ENCODE assay signal across 8 cellular contexts in the genomic region with DNA sequence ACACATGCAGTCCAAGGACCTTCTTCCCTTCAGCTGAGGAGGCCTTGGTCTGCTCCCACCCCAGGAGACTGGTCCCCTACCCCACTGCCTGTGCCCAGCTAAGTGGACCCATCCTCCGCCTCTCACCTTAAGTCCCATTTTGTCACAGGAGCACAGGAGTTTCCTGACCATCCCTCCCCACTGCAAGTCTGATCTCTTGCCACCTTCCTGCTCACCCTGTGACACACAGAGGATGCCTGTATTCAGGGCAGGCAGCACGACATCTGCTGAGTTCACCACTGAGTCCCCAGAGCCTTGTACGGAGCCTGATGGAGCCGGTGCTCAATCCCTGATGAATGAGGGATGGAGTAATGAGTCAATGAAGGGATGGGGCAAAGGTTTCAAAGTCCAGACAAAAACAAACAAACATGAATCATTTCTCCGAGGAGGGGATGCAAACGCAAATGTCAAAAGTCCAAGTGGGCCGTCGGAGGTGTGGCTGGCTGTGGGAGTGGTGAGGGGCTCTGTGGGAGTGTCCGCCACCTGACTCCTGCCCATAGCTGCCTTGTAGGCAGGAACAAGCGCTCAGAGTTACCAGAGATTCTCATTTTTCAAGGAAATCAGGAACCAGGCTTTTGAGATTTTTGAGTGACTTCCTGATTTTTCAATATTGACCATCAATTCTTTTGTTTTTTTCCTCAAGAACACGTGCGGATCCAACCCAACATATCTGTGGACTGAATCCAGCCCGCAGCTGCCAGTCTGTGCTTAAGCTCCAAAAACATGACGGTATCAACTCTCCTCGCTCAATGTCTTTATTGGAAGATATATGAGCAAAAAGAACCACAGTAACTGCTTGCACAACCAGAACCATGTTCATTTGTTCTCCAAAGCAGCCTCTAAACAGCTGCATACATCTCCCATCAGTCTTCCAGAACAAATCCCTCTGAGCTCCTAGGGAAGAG. TPM values are rescaled to one million over a fixed set of nuclear protein-coding genes. Genes with fewer than 3 reads are reported as not detected.
DNase-seq lines count a peak whose midpoint lies in the region; ATAC-seq and TF ChIP-seq lines count a peak whose summit lies in the region.

No MANE protein-coding gene starts in this region.

- H3K27me3 ChIP-seq in trophoblast cell (ENCODE audit: insufficient read depth, low read length) = no peaks in the 10 kb centered on the region

- no peaks in the 10 kb centered on the region for H4K20me1 ChIP-seq in OCI-LY7 (ENCODE audit: insufficient read depth, low read length)

- peak overlapping the region; percentile 22 for H2AK5ac ChIP-seq in trophoblast cell (ENCODE audit: low read length)

- no peak overlapping the region for H3K18ac ChIP-seq in trophoblast cell (ENCODE audit: low read length)

- no peak for ATAC-seq in effector memory CD8-positive, alpha-beta T cell (replicated peaks)

- H3K14ac ChIP-seq in trophoblast cell (ENCODE audit: low read length) = peak overlapping the region; percentile 32

- H3K4ac ChIP-seq in trophoblast cell (ENCODE audit: low read depth, low read length) = peak overlapping the region; percentile 93

- H3K36me3 Mint-ChIP-seq in effector memory CD8-positive, alpha-beta T cell (ENCODE audit: insufficient read depth) = peaks cover 51% of the 10 kb centered on the region

- H2BK120ac ChIP-seq in trophoblast cell (ENCODE audit: insufficient read depth, low read length, poor library complexity) = no peak overlapping the region

- no TSS peak for BruUV-seq in OCI-LY7 (replicated peaks; lab: Mats Ljungman, UMichigan)

- POLR2A ChIA-PET in OCI-LY7 (lab: Charles Lee) = interaction anchor here (0.7 to 4.9 kb wide), 6 partner anchors 10 to 83 kb away, joined by 3 to 84 read pairs (median 4); no protein-coding TSS in a partner anchor

- peaks cover 52% of the 10 kb centered on the region; the same call in 1 of the 2 replicates for H3K36me3 ChIP-seq in OCI-LY7 (ENCODE audit: insufficient read depth, low read length)
- H3K36me3 ChIP-seq in trophoblast cell (ENCODE audit: control insufficient read depth in 1 of 2, insufficient read depth in 2 of 2, low read length in 2 of 2) = peaks cover 0 to 2% of the 10 kb centered on the region in 2 experiments

- H3K27me3 Mint-ChIP-seq in effector memory CD8-positive, alpha-beta T cell = no peaks in the 10 kb centered on the region

- no peak overlapping the region for H2BK12ac ChIP-seq in trophoblast cell (ENCODE audit: low read length)

- H3K27ac ChIP-seq in OCI-LY7 (ENCODE audit: low read depth, low read length, poor library complexity, severe bottlenecking) = peak overlapping the region; percentile 100
- no peak overlapping the region for H3K27ac ChIP-seq in trophoblast cell (ENCODE audit: low read depth, low read length)

- H3K9me3 ChIP-seq in OCI-LY7 (ENCODE audit: low read length) (no peaks in the 10 kb centered on the region), trophoblast cell (ENCODE audit: insufficient read depth, low read depth, low read length) (peaks cover 2% of the 10 kb centered on the region)

- H3K4me3 ChIP-seq in GM12864 (ENCODE audit: low read depth, low read length) = peak overlapping the region; percentile 53
- peak overlapping the region; percentile 81 for H3K4me3 ChIP-seq in OCI-LY7 (ENCODE audit: low read depth, low read length, poor library complexity, severe bottlenecking)
- H3K4me3 ChIP-seq in trophoblast cell (ENCODE audit: low read depth, low read length) = no peak overlapping the region

- WGBS in trophoblast cell (ENCODE audit: extremely low coverage, insufficient coverage, insufficient read length) = no CpG with 5 or more reads among the region's 15 CpGs

- peaks cover 66 to 76% of the 10 kb centered on the region in 2 donors for H3K4me1 Mint-ChIP-seq in effector memory CD8-positive, alpha-beta T cell (ENCODE audit: low read depth in 2 of 2)

- peak overlapping the region; percentile 97 for H3K4me2 ChIP-seq in OCI-LY7 (ENCODE audit: low read length)
- H3K4me2 ChIP-seq in trophoblast cell (ENCODE audit: low read length) = no peak overlapping the region

- intact Hi-C loops in OCI-LY7 (cut with micrococcal nuclease; ENCODE audit: unreplicated experiment) = loop anchor here (5.0 kb wide), 1 partner anchor 458 kb away; a partner anchor contains a TSS

- H3K4me1 ChIP-seq in OCI-LY7 (ENCODE audit: insufficient read depth, low read length, poor library complexity, severe bottlenecking) (peaks cover 75% of the 10 kb centered on the region), trophoblast cell (ENCODE audit: control insufficient read depth in 1 of 2, insufficient read depth in 2 of 2, low read length in 2 of 2) (peaks cover 38 to 47% of the 10 kb centered on the region in 2 experiments)

- no peaks in the 10 kb centered on the region for H3K9me2 ChIP-seq in OCI-LY7 (ENCODE audit: insufficient read depth, low read length)

- H4K8ac ChIP-seq in trophoblast cell (ENCODE audit: low read depth, low read length) = peak overlapping the region; percentile 6

- no peak overlapping the region for H3K23ac ChIP-seq in trophoblast cell (ENCODE audit: low read length)

- H3K79me1 ChIP-seq in trophoblast cell (ENCODE audit: low read length) = peaks cover 24% of the 10 kb centered on the region

- CTCF ChIA-PET in OCI-LY7 (lab: Charles Lee; ENCODE audit: unreplicated experiment) = interaction anchor here (2.0 kb wide), 1 partner anchor 11 kb away, joined by 6 read pairs; no protein-coding TSS in a partner anchor

- in situ Hi-C loops in GM13977 (cut with MboI; ENCODE audit: low pct_unique_long_range_greater_than_20kb, low sequenced_read_pairs, unreplicated experiment) = loop anchor here (10.0 kb wide), 1 partner anchor 81 kb away; no protein-coding TSS in a partner anchor

- H4K12ac ChIP-seq in trophoblast cell (ENCODE audit: low read depth, low read length) = no peak overlapping the region

- peak overlapping the region; percentile 93 to 97 for H3K27ac Mint-ChIP-seq in effector memory CD8-positive, alpha-beta T cell

- H2BK5ac ChIP-seq in trophoblast cell (ENCODE audit: low read depth, low read length, poor library complexity) = no peak overlapping the region

- H2AFZ ChIP-seq in OCI-LY7 (ENCODE audit: low read length) (no peak overlapping the region), trophoblast cell (ENCODE audit: insufficient read depth, low read length, poor library complexity) (no peak overlapping the region)

- H3K9ac ChIP-seq in trophoblast cell (ENCODE audit: low read length) = no peak overlapping the region

- no peaks in the 10 kb centered on the region for H3K9me3 Mint-ChIP-seq in effector memory CD8-positive, alpha-beta T cell

- peak overlapping the region; percentile 19 for H4K91ac ChIP-seq in trophoblast cell (ENCODE audit: low read depth, low read length)

- peaks cover 85% of the 10 kb centered on the region for H3K79me2 ChIP-seq in OCI-LY7 (ENCODE audit: insufficient read depth, low read depth, low read length)
- peaks cover 37% of the 10 kb centered on the region for H3K79me2 ChIP-seq in trophoblast cell (ENCODE audit: control insufficient read depth, insufficient read depth, low read length, poor library complexity)

- DNase-seq in GM12864 (ENCODE audit: low read depth) (no peak), OCI-LY7 (ENCODE audit: low spot score) (no peak), trophoblast cell (no peak), GM13977 (ENCODE audit: low spot score) (no peak), OCI-M1 (lab: John Stamatoyannopoulos, UW) (no peak), NCI-H2171 (lab: John Stamatoyannopoulos, UW) (no peak), NCI-H2107 treated with DMSO at 0.1 percent for 48 hours (lab: John Stamatoyannopoulos, UW; ENCODE audit: unreplicated experiment) (no peak)
- DNase-seq in effector memory CD8-positive, alpha-beta T cell = no peak

- no peak for TF ChIP-seq CTCF in GM12864 (IDR thresholded peaks at IDR 0.05; ENCODE audit: low read depth, low read length, missing control alignments)
- no peak for TF ChIP-seq CTCF in OCI-LY7 (conservative IDR thresholded peaks at IDR 0.05; ENCODE audit: low read length)
- TF ChIP-seq CTCF in GM13977 (IDR thresholded peaks at IDR 0.05; ENCODE audit: extremely low read depth, insufficient read depth, missing control alignments) = no peak

- H3K4me3 Mint-ChIP-seq in effector memory CD8-positive, alpha-beta T cell = peak overlapping the region; percentile 87 to 88

RNA-seq across cellular contexts. Expression of a gene that starts 4.4 kb away (rescaled TPM):
- 114 and 118 TPM in 2 replicates for total RNA-seq in OCI-LY7 (2014; rRNA removed; shearing (Covaris generic))
- total RNA-seq in OCI-LY7 (2022) = 243 and 277 TPM in 2 replicates
- polyA plus RNA-seq in trophoblast cell (2013) = 77.7 and 79.5 TPM in 2 replicates
